Comparison of ENCODE assay signal across 18 cellular contexts in the genomic region with DNA sequence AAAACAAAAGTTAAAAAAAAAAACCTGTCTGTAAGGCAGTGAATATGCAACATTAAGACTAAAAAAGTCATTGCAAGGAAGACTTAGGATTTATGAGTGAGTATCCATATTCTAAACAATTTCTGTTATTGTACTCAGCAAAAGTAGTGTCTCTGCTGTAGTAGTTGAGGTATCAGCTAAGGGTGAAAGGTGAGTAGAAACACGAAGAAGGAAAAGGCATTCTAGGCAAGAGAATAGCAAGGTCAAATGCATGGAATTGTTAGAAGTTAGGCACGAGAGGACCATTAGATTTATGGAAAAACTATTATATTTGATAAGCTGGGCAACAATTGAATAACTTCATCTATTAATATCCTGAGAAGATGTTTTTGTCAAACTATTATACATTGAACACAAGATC. TPM values are rescaled to one million over a fixed set of nuclear protein-coding genes. Genes with fewer than 3 reads are reported as not detected.
DNase-seq lines count a peak whose midpoint lies in the region; ATAC-seq and TF ChIP-seq lines count a peak whose summit lies in the region.
"Had no signal": no experiment of that assay in that cellular context is flagged by ENCODE, and none has a peak within 500 bp of the region (broad histone marks: within the 10 kb centered on the region; RNA-seq: fewer than 3 reads in every experiment).

No MANE protein-coding gene starts in this region.

- no peak for ATAC-seq in activated CD4-positive, alpha-beta T cell treated with anti-CD3 and anti-CD28 coated beads for 36 hours
- no peak for ATAC-seq in CD8-positive, alpha-beta T cell
- ATAC-seq in T-helper 17 cell (no peak), HG03196 (IDR thresholded peaks at IDR 0.05; ENCODE audit: unreplicated experiment) (no peak)

- no peak overlapping the region for H2AFZ ChIP-seq in mesenchymal stem cell (ENCODE audit: low read depth, low read length)

- H3K36me3 ChIP-seq in CD8-positive, alpha-beta T cell (ENCODE audit: insufficient read depth, low read length) = no peaks in the 10 kb centered on the region
- peaks cover 7 to 73% of the 10 kb centered on the region in 2 experiments for H3K36me3 ChIP-seq in mesenchymal stem cell (ENCODE audit: control insufficient read depth in 1 of 2, insufficient read depth in 2 of 2, low read depth in 1 of 2, low read length in 2 of 2)
- H3K36me3 ChIP-seq: breast epithelium had no signal

- peaks cover 53% of the 10 kb centered on the region for H3K36me3 Mint-ChIP-seq in activated CD4-positive, alpha-beta T cell treated with anti-CD3 and anti-CD28 coated beads for 36 hours (ENCODE audit: low read depth)
- H3K36me3 Mint-ChIP-seq in CD8-positive, alpha-beta T cell = peaks cover 18% of the 10 kb centered on the region
- peaks cover 2% of the 10 kb centered on the region for H3K36me3 Mint-ChIP-seq in T-helper 17 cell (ENCODE audit: low read depth)

- no peak overlapping the region for H3K23ac ChIP-seq in mesenchymal stem cell (ENCODE audit: low read length in 2 of 2)

- H2BK15ac ChIP-seq in mesenchymal stem cell (ENCODE audit: low read depth, poor library complexity, severe bottlenecking) = no peak overlapping the region

- H3K4ac ChIP-seq in mesenchymal stem cell (ENCODE audit: low read depth in 1 of 2, low read length in 2 of 2) = no peak overlapping the region

- CTCF ChIA-PET in activated CD4-positive, alpha-beta T cell treated with anti-CD3 and anti-CD28 coated beads for 36 hours (lab: Charles Lee) = interaction anchor here (1.4 kb wide), 1 partner anchor 86 kb away, joined by 5 read pairs; no protein-coding TSS in a partner anchor
- CTCF ChIA-PET in CD8-positive, alpha-beta T cell (lab: Charles Lee) = interaction anchor here (1.3 to 2.6 kb wide), 2 partner anchors 17 to 21 kb away, joined by 3 to 12 read pairs; no protein-coding TSS in a partner anchor

- H3K27ac Mint-ChIP-seq in activated CD4-positive, alpha-beta T cell treated with anti-CD3 and anti-CD28 coated beads for 36 hours = no peak overlapping the region
- H3K27ac Mint-ChIP-seq in CD8-positive, alpha-beta T cell = no peak overlapping the region
- H3K27ac Mint-ChIP-seq in T-helper 17 cell = peak overlapping the region; percentile 29
- H3K27ac Mint-ChIP-seq: activated CD4-positive, alpha-beta memory T cell treated with anti-CD3 and anti-CD28 coated beads, Interleukin-2, amount 10 ng/mL, durations not matched to agents 7 days and 5 days; dendritic cell treated with granulocyte-macrophage colony-stimulating factor and Interleukin-4, amounts not matched to agents 40 ng/mL and 50 ng/mL, for 4 days had no signal

- no peak overlapping the region for H2AK5ac ChIP-seq in mesenchymal stem cell (ENCODE audit: low read length, severe bottlenecking)

- peaks cover 27% of the 10 kb centered on the region for H3K4me1 ChIP-seq in CD8-positive, alpha-beta T cell (ENCODE audit: insufficient read depth, low read length)
- H3K4me1 ChIP-seq in mesenchymal stem cell (ENCODE audit: control insufficient read depth, insufficient read depth, low read depth, low read length) = peaks cover 14% of the 10 kb centered on the region

- no peak overlapping the region for H3K4me2 ChIP-seq in mesenchymal stem cell (ENCODE audit: low read length, poor library complexity, severe bottlenecking)

- no peaks in the 10 kb centered on the region for H3K9me3 ChIP-seq in CD8-positive, alpha-beta T cell (ENCODE audit: low read length)
- no peaks in the 10 kb centered on the region for H3K9me3 ChIP-seq in T-helper 17 cell (ENCODE audit: control insufficient read depth, low read length, poor library complexity, severe bottlenecking)
- no peaks in the 10 kb centered on the region for H3K9me3 ChIP-seq in mesenchymal stem cell (ENCODE audit: control insufficient read depth, low read length)
- H3K9me3 ChIP-seq: BLaER1 treated with 17β-estradiol and CSF1 and Interleukin-3, amounts not matched to agents 10 nM and 100 nM; breast epithelium had no signal

- 85% methylated on average over 1 of the region's 2 CpGs for WGBS in mesenchymal stem cell

- no peak for DNase-seq in activated CD4-positive, alpha-beta T cell treated with anti-CD3 and anti-CD28 coated beads for 36 hours
- no peak for DNase-seq in activated CD4-positive, alpha-beta T cell treated with anti-CD3 and anti-CD28 coated beads for 1 hour
- no peak for DNase-seq in CD8-positive, alpha-beta T cell
- DNase-seq in T-helper 17 cell (no peak), mesenchymal stem cell (no peak), GM19238 (ENCODE audit: insufficient read length, low spot score) (no peak), mucosa of gallbladder (ENCODE audit: low spot score) (no peak)
- DNase-seq: activated CD4-positive, alpha-beta memory T cell treated with anti-CD3 and anti-CD28 coated beads, Interleukin-2, amount 10 ng/mL, durations not matched to agents 7 days and 5 days; DMS153; foreskin fibroblast; MM.1S; NCI-H1436 treated with DMSO at 0.1 percent for 48 hours; NCI-H524 treated with DMSO at 0.1 percent for 48 hours; occipital lobe had no signal

- H2BK5ac ChIP-seq in mesenchymal stem cell (ENCODE audit: low read depth, low read length, poor library complexity, severe bottlenecking) = no peak overlapping the region

- intact Hi-C loops in activated CD4-positive, alpha-beta T cell treated with anti-CD3 and anti-CD28 coated beads for 36 hours (cut with DNase I, micrococcal nuclease) = loop anchor here in 1 of 2 experiments (2.0 kb wide), 1 partner anchor 91 kb away; a partner anchor contains a TSS
- intact Hi-C loops in CD8-positive, alpha-beta T cell (cut with DNase I, micrococcal nuclease) = loop anchor here (5.0 to 10.0 kb wide), 3 partner anchors 241 to 929 kb away; a partner anchor contains a TSS

- peak overlapping the region; percentile 91 for H3K9ac ChIP-seq in mesenchymal stem cell (ENCODE audit: low read length)
- H3K9ac ChIP-seq: BLaER1 treated with 17β-estradiol and CSF1 and Interleukin-3, amounts not matched to agents 10 nM and 100 nM had no signal

- TF ChIP-seq CTCF in CD8-positive, alpha-beta T cell (IDR thresholded peaks at IDR 0.05) = no peak

- H3K4me3 ChIP-seq in CD8-positive, alpha-beta T cell (ENCODE audit: low read depth, low read length) = no peak overlapping the region
- peak overlapping the region in 1 of 2 experiments; percentile 79 for H3K4me3 ChIP-seq in mesenchymal stem cell (ENCODE audit: insufficient read depth in 1 of 2, low read depth in 1 of 2, low read length in 2 of 2)
- H3K4me3 ChIP-seq: BLaER1 treated with 17β-estradiol and CSF1 and Interleukin-3, amounts not matched to agents 10 nM and 100 nM had no signal

- peak overlapping the region; percentile 9 for H3K4me3 Mint-ChIP-seq in activated CD4-positive, alpha-beta T cell treated with anti-CD3 and anti-CD28 coated beads for 36 hours
- H3K4me3 Mint-ChIP-seq in CD8-positive, alpha-beta T cell = peak overlapping the region; percentile 12
- peak overlapping the region; percentile 93 for H3K4me3 Mint-ChIP-seq in T-helper 17 cell
- H3K4me3 Mint-ChIP-seq: dendritic cell treated with granulocyte-macrophage colony-stimulating factor and Interleukin-4, amounts not matched to agents 40 ng/mL and 50 ng/mL, for 4 days had no signal

- H3K18ac ChIP-seq in mesenchymal stem cell (ENCODE audit: low read depth in 1 of 2, low read length in 2 of 2) = no peak overlapping the region

- H3K79me1 ChIP-seq in mesenchymal stem cell (replicated peaks; ENCODE audit: low read length, poor library complexity, severe bottlenecking) = peaks cover 13% of the 10 kb centered on the region

- H4K8ac ChIP-seq in mesenchymal stem cell (ENCODE audit: low read length) = no peak overlapping the region

- no peaks in the 10 kb centered on the region for H3K9me3 Mint-ChIP-seq in activated CD4-positive, alpha-beta T cell treated with anti-CD3 and anti-CD28 coated beads for 36 hours (ENCODE audit: low read depth)
- no peaks in the 10 kb centered on the region for H3K9me3 Mint-ChIP-seq in CD8-positive, alpha-beta T cell
- H3K9me3 Mint-ChIP-seq: activated CD4-positive, alpha-beta memory T cell treated with anti-CD3 and anti-CD28 coated beads, Interleukin-2, amount 10 ng/mL, durations not matched to agents 7 days and 5 days; dendritic cell treated with granulocyte-macrophage colony-stimulating factor and Interleukin-4, amounts not matched to agents 40 ng/mL and 50 ng/mL, for 4 days had no signal

- H3K27ac ChIP-seq in CD8-positive, alpha-beta T cell (ENCODE audit: low read depth, low read length) = no peak overlapping the region
- no peak overlapping the region for H3K27ac ChIP-seq in mesenchymal stem cell (ENCODE audit: low read length, poor library complexity, severe bottlenecking)
- H3K27ac ChIP-seq: BLaER1 treated with 17β-estradiol and CSF1 and Interleukin-3, amounts not matched to agents 10 nM and 100 nM; breast epithelium had no signal

- peaks cover 57% of the 10 kb centered on the region for H3K4me1 Mint-ChIP-seq in activated CD4-positive, alpha-beta T cell treated with anti-CD3 and anti-CD28 coated beads for 36 hours
- H3K4me1 Mint-ChIP-seq in CD8-positive, alpha-beta T cell (ENCODE audit: low read depth) = peaks cover 63% of the 10 kb centered on the region
- H3K4me1 Mint-ChIP-seq in T-helper 17 cell = peaks cover 42% of the 10 kb centered on the region

- no peaks in the 10 kb centered on the region for H3K27me3 Mint-ChIP-seq in activated CD4-positive, alpha-beta T cell treated with anti-CD3 and anti-CD28 coated beads for 36 hours
- H3K27me3 Mint-ChIP-seq in CD8-positive, alpha-beta T cell (ENCODE audit: low read depth) = no peaks in the 10 kb centered on the region
- H3K27me3 Mint-ChIP-seq in T-helper 17 cell = no peaks in the 10 kb centered on the region
- H3K27me3 Mint-ChIP-seq: activated CD4-positive, alpha-beta memory T cell treated with anti-CD3 and anti-CD28 coated beads, Interleukin-2, amount 10 ng/mL, durations not matched to agents 7 days and 5 days; dendritic cell treated with granulocyte-macrophage colony-stimulating factor and Interleukin-4, amounts not matched to agents 40 ng/mL and 50 ng/mL, for 4 days had no signal

- H2BK120ac ChIP-seq in mesenchymal stem cell (ENCODE audit: low read depth, low read length) = no peak overlapping the region

- H3K14ac ChIP-seq in mesenchymal stem cell (ENCODE audit: low read length in 2 of 2) = no peak overlapping the region

- POLR2A ChIA-PET in activated CD4-positive, alpha-beta T cell treated with anti-CD3 and anti-CD28 coated beads for 36 hours (lab: Charles Lee) = no interaction called here
- POLR2A ChIA-PET in CD8-positive, alpha-beta T cell (lab: Charles Lee) = interaction anchor here (1.2 to 1.9 kb wide), 2 partner anchors 17 to 95 kb away, joined by 3 to 5 read pairs; no protein-coding TSS in a partner anchor

- H2BK12ac ChIP-seq in mesenchymal stem cell (ENCODE audit: low read length in 2 of 2) = no peak overlapping the region

- H3K27me3 ChIP-seq in CD8-positive, alpha-beta T cell (ENCODE audit: insufficient read depth, low read length) = no peaks in the 10 kb centered on the region
- no peaks in the 10 kb centered on the region for H3K27me3 ChIP-seq in mesenchymal stem cell (ENCODE audit: control insufficient read depth in 1 of 2, insufficient read depth in 1 of 2, low read length in 2 of 2)
- H3K27me3 ChIP-seq: BLaER1 treated with 17β-estradiol and CSF1 and Interleukin-3, amounts not matched to agents 10 nM and 100 nM; breast epithelium had no signal

- no peak overlapping the region for H4K91ac ChIP-seq in mesenchymal stem cell (ENCODE audit: low read length)

RNA-seq across cellular contexts. Expression of a gene that starts 1.8 kb away (rescaled TPM):
- 1 to 10 TPM; 3.9 to 4.6 TPM for total RNA-seq in activated CD4-positive, alpha-beta T cell treated with anti-CD3 and anti-CD28 coated beads for 36 hours
- total RNA-seq in CD8-positive, alpha-beta T cell = 10 to 100 TPM; 11.7 to 13.0 TPM
- 10 to 100 TPM; 12.2 to 13.7 TPM for total RNA-seq in T-helper 17 cell
- polyA plus RNA-seq in mesenchymal stem cell (2013, experiment 1 of 2) = 0.50 TPM
- 0.51 TPM for polyA plus RNA-seq in mesenchymal stem cell (2013, experiment 2 of 2)
- 3.9 TPM for total RNA-seq in mucosa of gallbladder

Comparison
In these comparisons a context has a peak if more than half of its experiments do, and no peak if none do; other contexts are left out.
1. H3K4me3 Mint-ChIP-seq: peak in every context shown above with its lines; median percentile 93 in T-helper 17 cell; 12 in CD8-positive, alpha-beta T cell; 9 in activated CD4-positive, alpha-beta T cell treated with anti-CD3 and anti-CD28 coated beads for 36 hours.